Comparison of ENCODE assay signal across 1 cellular context in the genomic region with DNA sequence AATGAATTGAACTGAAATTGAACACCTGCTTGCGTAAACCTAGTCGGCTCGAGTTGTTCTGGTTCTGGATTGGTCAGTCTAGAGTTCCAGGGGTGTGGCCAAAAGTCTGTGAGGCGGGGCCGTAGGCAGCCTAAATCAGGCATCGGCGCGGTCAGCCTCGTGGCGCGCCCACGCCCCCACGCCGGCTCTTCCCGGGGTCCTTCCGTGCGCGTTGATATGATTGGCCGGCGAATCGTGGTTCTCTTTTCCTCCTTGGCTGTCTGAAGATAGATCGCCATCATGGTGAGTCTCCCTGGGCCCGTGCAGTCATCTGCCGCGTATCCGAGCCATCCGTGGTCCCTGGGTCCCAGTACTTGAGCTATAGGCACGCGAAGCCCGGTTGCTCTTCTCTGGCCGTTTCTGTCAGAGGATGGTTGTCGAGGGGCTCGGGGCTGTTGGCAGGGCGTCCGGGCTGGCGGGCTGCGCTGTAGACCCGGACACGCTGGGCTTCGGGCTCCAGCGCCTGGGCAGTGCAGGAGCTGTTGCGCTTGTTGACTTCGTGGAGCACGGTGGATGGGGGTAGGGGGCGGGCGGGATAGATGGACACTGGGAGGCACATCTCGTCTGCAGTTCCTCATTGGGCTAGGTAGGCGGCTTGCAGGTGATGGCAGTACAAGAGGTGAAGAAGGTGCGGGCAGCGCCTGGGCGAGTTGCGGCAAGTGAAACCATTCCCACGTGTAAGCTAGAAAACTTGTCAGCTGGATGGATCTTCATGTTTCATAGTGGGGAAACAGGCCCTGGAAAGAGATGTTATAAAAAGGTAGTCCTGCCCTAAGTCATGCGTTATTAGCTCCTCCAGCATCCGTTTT.
A peak's percentile ranks its signal among the peaks of the same experiment; 100 is the strongest.
TF ChIP-seq lines count a peak whose summit lies in the region.

A gene (plus strand): TSS at position 241 of the 848 bp plus-strand sequence. CDS start 39 bp downstream, at position 280.

TF ChIP-seq in HepG2, 621 proteins besides CTCF, POLR2A, EP300 and RAD21 (continued from another document and continues in another):
- TF ChIP-seq, protein P1, sequence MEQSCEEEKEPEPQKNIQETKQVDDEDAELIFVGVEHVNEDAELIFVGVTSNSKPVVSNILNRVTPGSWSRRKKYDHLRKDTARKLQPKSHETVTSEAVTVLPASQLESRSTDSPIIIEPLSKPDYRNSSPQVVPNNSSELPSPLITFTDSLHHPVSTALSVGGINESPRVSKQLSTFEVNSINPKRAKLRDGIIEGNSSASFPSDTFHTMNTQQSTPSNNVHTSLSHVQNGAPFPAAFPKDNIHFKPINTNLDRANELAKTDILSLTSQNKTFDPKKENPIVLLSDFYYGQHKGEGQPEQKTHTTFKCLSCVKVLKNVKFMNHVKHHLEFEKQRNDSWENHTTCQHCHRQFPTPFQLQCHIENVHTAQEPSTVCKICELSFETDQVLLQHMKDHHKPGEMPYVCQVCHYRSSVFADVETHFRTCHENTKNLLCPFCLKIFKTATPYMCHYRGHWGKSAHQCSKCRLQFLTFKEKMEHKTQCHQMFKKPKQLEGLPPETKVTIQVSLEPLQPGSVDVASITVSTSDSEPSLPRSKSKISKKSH (CRISPR knock-in tag; IDR thresholded peaks at IDR 0.05; ENCODE audit: borderline replicate concordance), result peak; percentile 75; the same call in 1 of the 2 replicates
- TF ChIP-seq PRPF4 (IDR thresholded peaks at IDR 0.05; ENCODE audit: low read depth, low read length, poor library complexity, severe bottlenecking), result no peak
- no peak for TF ChIP-seq KLF16 (CRISPR knock-in tag; IDR thresholded peaks at IDR 0.05)
- no peak for TF ChIP-seq FOXA1 (IDR thresholded peaks at IDR 0.05)
- TF ChIP-seq FOXA1 (CRISPR knock-in tag; IDR thresholded peaks at IDR 0.05), result no peak
- TF ChIP-seq, protein P2, sequence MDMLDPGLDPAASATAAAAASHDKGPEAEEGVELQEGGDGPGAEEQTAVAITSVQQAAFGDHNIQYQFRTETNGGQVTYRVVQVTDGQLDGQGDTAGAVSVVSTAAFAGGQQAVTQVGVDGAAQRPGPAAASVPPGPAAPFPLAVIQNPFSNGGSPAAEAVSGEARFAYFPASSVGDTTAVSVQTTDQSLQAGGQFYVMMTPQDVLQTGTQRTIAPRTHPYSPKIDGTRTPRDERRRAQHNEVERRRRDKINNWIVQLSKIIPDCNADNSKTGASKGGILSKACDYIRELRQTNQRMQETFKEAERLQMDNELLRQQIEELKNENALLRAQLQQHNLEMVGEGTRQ (IDR thresholded peaks at IDR 0.05; ENCODE audit: low read depth, low read length), result no peak
- TF ChIP-seq, protein P2 (CRISPR knock-in tag; IDR thresholded peaks at IDR 0.05; ENCODE audit: borderline replicate concordance), result no peak
- TF ChIP-seq, protein P3, sequence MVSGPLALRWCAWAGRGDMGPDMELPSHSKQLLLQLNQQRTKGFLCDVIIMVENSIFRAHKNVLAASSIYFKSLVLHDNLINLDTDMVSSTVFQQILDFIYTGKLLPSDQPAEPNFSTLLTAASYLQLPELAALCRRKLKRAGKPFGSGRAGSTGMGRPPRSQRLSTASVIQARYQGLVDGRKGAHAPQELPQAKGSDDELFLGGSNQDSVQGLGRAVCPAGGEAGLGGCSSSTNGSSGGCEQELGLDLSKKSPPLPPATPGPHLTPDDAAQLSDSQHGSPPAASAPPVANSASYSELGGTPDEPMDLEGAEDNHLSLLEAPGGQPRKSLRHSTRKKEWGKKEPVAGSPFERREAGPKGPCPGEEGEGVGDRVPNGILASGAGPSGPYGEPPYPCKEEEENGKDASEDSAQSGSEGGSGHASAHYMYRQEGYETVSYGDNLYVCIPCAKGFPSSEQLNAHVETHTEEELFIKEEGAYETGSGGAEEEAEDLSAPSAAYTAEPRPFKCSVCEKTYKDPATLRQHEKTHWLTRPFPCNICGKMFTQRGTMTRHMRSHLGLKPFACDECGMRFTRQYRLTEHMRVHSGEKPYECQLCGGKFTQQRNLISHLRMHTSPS (CRISPR knock-in tag; IDR thresholded peaks at IDR 0.05; ENCODE audit: low read depth), result no peak
- TF ChIP-seq SP4 (CRISPR knock-in tag; IDR thresholded peaks at IDR 0.05), result peak; percentile 89
- TF ChIP-seq SOX5 (CRISPR knock-in tag; IDR thresholded peaks at IDR 0.05; ENCODE audit: borderline replicate concordance), result peak; percentile 20; the same call in 1 of the 2 replicates
- 0 out of 2 replicates have a peak, but pooled peaks have one; percentile 11 for TF ChIP-seq SOX13 (IDR thresholded peaks at IDR 0.05)
- no peak; a peak in 1 of 4 replicates for TF ChIP-seq SOX13 (CRISPR knock-in tag; conservative IDR thresholded peaks at IDR 0.05 in 1 of 2, IDR thresholded peaks at IDR 0.05 in 1 of 2)
- TF ChIP-seq CREB1 (IDR thresholded peaks at IDR 0.05), result peak; percentile 44
- TF ChIP-seq CREB1 (CRISPR knock-in tag; IDR thresholded peaks at IDR 0.05), result peak; percentile 60
- no peak for TF ChIP-seq MYNN (CRISPR knock-in tag; IDR thresholded peaks at IDR 0.05; ENCODE audit: low read depth)
- TF ChIP-seq CEBPG (CRISPR knock-in tag; IDR thresholded peaks at IDR 0.05), result peak; percentile 89
- no peak for TF ChIP-seq MLLT10 (CRISPR knock-in tag; IDR thresholded peaks at IDR 0.05)
- TF ChIP-seq, protein P4, sequence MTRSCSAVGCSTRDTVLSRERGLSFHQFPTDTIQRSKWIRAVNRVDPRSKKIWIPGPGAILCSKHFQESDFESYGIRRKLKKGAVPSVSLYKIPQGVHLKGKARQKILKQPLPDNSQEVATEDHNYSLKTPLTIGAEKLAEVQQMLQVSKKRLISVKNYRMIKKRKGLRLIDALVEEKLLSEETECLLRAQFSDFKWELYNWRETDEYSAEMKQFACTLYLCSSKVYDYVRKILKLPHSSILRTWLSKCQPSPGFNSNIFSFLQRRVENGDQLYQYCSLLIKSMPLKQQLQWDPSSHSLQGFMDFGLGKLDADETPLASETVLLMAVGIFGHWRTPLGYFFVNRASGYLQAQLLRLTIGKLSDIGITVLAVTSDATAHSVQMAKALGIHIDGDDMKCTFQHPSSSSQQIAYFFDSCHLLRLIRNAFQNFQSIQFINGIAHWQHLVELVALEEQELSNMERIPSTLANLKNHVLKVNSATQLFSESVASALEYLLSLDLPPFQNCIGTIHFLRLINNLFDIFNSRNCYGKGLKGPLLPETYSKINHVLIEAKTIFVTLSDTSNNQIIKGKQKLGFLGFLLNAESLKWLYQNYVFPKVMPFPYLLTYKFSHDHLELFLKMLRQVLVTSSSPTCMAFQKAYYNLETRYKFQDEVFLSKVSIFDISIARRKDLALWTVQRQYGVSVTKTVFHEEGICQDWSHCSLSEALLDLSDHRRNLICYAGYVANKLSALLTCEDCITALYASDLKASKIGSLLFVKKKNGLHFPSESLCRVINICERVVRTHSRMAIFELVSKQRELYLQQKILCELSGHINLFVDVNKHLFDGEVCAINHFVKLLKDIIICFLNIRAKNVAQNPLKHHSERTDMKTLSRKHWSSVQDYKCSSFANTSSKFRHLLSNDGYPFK (CRISPR knock-in tag; IDR thresholded peaks at IDR 0.05; ENCODE audit: borderline replicate concordance), result peak; percentile 65; the same call in 1 of the 2 replicates
- peak; percentile 79; the same call in 1 of the 2 replicates for TF ChIP-seq ZNF552 (CRISPR knock-in tag; IDR thresholded peaks at IDR 0.05; ENCODE audit: borderline replicate concordance)
- TF ChIP-seq, protein P5, sequence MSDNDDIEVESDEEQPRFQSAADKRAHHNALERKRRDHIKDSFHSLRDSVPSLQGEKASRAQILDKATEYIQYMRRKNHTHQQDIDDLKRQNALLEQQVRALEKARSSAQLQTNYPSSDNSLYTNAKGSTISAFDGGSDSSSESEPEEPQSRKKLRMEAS (IDR thresholded peaks at IDR 0.05), result peak; percentile 92
- peak; percentile 86; the same call in 1 of the 2 replicates for TF ChIP-seq TOPORS (CRISPR knock-in tag; IDR thresholded peaks at IDR 0.05)
- TF ChIP-seq RBFOX2 (IDR thresholded peaks at IDR 0.05; ENCODE audit: low read depth, low read length), result peak; percentile 94
- TF ChIP-seq, protein P6, sequence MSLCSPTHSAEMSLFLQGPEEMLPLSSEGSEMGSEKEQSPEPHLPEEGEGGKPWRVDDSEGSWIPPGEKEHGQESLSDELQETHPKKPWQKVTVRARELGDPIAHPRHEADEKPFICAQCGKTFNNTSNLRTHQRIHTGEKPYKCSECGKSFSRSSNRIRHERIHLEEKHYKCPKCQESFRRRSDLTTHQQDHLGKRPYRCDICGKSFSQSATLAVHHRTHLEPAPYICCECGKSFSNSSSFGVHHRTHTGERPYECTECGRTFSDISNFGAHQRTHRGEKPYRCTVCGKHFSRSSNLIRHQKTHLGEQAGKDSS (CRISPR knock-in tag; IDR thresholded peaks at IDR 0.05; ENCODE audit: borderline replicate concordance, low read depth), result peak; percentile 69; the same call in 1 of the 2 replicates
- peak; percentile 81; the same call in 1 of the 2 replicates for TF ChIP-seq IRX3 (CRISPR knock-in tag; IDR thresholded peaks at IDR 0.05; ENCODE audit: borderline replicate concordance, low read depth)
- no peak for TF ChIP-seq U2AF2 (IDR thresholded peaks at IDR 0.05; ENCODE audit: low read depth, low read length)
- peak; percentile 66; the same call in 1 of the 2 replicates for TF ChIP-seq ZNF329 (CRISPR knock-in tag; IDR thresholded peaks at IDR 0.05; ENCODE audit: low read depth)
- TF ChIP-seq, protein P7, sequence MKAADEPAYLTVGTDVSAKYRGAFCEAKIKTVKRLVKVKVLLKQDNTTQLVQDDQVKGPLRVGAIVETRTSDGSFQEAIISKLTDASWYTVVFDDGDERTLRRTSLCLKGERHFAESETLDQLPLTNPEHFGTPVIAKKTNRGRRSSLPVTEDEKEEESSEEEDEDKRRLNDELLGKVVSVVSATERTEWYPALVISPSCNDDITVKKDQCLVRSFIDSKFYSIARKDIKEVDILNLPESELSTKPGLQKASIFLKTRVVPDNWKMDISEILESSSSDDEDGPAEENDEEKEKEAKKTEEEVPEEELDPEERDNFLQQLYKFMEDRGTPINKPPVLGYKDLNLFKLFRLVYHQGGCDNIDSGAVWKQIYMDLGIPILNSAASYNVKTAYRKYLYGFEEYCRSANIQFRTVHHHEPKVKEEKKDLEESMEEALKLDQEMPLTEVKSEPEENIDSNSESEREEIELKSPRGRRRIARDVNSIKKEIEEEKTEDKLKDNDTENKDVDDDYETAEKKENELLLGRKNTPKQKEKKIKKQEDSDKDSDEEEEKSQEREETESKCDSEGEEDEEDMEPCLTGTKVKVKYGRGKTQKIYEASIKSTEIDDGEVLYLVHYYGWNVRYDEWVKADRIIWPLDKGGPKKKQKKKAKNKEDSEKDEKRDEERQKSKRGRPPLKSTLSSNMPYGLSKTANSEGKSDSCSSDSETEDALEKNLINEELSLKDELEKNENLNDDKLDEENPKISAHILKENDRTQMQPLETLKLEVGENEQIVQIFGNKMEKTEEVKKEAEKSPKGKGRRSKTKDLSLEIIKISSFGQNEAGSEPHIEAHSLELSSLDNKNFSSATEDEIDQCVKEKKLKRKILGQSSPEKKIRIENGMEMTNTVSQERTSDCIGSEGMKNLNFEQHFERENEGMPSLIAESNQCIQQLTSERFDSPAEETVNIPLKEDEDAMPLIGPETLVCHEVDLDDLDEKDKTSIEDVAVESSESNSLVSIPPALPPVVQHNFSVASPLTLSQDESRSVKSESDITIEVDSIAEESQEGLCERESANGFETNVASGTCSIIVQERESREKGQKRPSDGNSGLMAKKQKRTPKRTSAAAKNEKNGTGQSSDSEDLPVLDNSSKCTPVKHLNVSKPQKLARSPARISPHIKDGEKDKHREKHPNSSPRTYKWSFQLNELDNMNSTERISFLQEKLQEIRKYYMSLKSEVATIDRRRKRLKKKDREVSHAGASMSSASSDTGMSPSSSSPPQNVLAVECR (CRISPR knock-in tag; IDR thresholded peaks at IDR 0.05; ENCODE audit: borderline replicate concordance), result peak; percentile 92
- peak; percentile 17; the same call in 1 of the 2 replicates for TF ChIP-seq FOXK1 (CRISPR knock-in tag; IDR thresholded peaks at IDR 0.05; ENCODE audit: borderline replicate concordance, low read depth)
- TF ChIP-seq PPARG (CRISPR knock-in tag; conservative IDR thresholded peaks at IDR 0.05), result no peak
- TF ChIP-seq, protein P8, sequence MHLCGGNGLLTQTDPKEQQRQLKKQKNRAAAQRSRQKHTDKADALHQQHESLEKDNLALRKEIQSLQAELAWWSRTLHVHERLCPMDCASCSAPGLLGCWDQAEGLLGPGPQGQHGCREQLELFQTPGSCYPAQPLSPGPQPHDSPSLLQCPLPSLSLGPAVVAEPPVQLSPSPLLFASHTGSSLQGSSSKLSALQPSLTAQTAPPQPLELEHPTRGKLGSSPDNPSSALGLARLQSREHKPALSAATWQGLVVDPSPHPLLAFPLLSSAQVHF (CRISPR knock-in tag; IDR thresholded peaks at IDR 0.05), result no peak
- TF ChIP-seq RAD51 (IDR thresholded peaks at IDR 0.05; ENCODE audit: borderline replicate concordance), result no peak
- TF ChIP-seq, protein P9, sequence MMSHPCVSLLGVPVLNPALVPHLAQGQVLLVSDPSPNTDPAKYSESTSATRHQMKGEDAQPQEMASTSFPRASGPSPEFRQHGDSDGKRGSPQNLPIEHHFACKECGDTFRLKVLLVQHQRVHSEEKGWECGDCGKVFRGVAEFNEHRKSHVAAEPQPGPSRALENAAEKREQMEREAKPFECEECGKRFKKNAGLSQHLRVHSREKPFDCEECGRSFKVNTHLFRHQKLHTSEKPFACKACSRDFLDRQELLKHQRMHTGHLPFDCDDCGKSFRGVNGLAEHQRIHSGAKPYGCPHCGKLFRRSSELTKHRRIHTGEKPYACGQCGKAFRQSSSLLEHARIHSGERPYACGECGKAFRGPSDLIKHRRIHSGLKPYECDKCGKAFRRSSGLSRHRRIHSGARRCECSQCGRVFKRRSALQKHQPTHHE (CRISPR knock-in tag; IDR thresholded peaks at IDR 0.05; ENCODE audit: borderline replicate concordance), result no peak
- peak; percentile 77; the same call in 1 of the 2 replicates for TF ChIP-seq ZNF776 (CRISPR knock-in tag; IDR thresholded peaks at IDR 0.05)
